20 cellular contexts compared by ENCODE assay signal in genomic region chr18:45642238-45642637, GRCh38. TPM values are rescaled to one million over a fixed set of nuclear protein-coding genes. Genes with fewer than 3 reads are reported as not detected.
"Had no signal": no experiment of that assay in that cellular context is flagged by ENCODE, and none has a peak within 500 bp of the region (broad histone marks: within the 10 kb centered on the region; RNA-seq: fewer than 3 reads in every experiment).

No MANE protein-coding gene starts in this region.

- H3K36me3 ChIP-seq: colonic mucosa, pancreas had no signal

- H3K4me3 ChIP-seq: body of pancreas, colonic mucosa, pancreas had no signal

- DNase-seq: activated CD4-positive, alpha-beta memory T cell treated with anti-CD3 and anti-CD28 coated beads for 36 hours; activated CD4-positive, alpha-beta T cell treated with anti-CD3 and anti-CD28 coated beads for 36 hours; activated effector memory CD4-positive, alpha-beta T cell treated with anti-CD3 and anti-CD28 coated beads, Interleukin-2, amount 50 U/mL, for 16 hours; activated T-cell treated with anti-CD3 and anti-CD28 coated beads, Interleukin-2, amount 50 U/mL, for 48 hours; body of pancreas; central memory CD4-positive, alpha-beta T cell; colonic mucosa; foreskin melanocyte; head of caudate nucleus; left colon; mammary epithelial cell; naive thymus-derived CD4-positive, alpha-beta T cell; pancreas; retina; stimulated activated CD4-positive, alpha-beta T cell treated with anti-CD3 and anti-CD28 coated beads, Interleukin-4, amount 100 ng/mL, for 4 hours; stimulated activated CD8-positive, alpha-beta memory T cell treated with anti-CD3 and anti-CD28 coated beads, Interleukin-4, amount 100 ng/mL, for 48 hours; stimulated activated naive CD4-positive, alpha-beta T cell treated with Interleukin-2 at 50 U/mL for 16 hours; substantia nigra; T-helper 2 cell had no signal

- ATAC-seq: activated CD4-positive, alpha-beta T cell treated with anti-CD3 and anti-CD28 coated beads for 36 hours; body of pancreas; naive thymus-derived CD4-positive, alpha-beta T cell; pancreas had no signal

- H3K4me1 ChIP-seq: body of pancreas, colonic mucosa, pancreas had no signal

- H3K9me3 ChIP-seq: body of pancreas, colonic mucosa, pancreas had no signal

- H3K27me3 ChIP-seq: body of pancreas, colonic mucosa, pancreas had no signal

- H3K27ac ChIP-seq: body of pancreas, colonic mucosa, pancreas had no signal

RNA-seq across cellular contexts. Expression of gene SLC14A2, which starts 27.0 kb away (rescaled TPM):
- total RNA-seq: body of pancreas, colonic mucosa, mammary epithelial cell, mononuclear cell had no signal
- polyA plus RNA-seq: naive thymus-derived CD4-positive, alpha-beta T cell had no signal
